In the genomic region with DNA sequence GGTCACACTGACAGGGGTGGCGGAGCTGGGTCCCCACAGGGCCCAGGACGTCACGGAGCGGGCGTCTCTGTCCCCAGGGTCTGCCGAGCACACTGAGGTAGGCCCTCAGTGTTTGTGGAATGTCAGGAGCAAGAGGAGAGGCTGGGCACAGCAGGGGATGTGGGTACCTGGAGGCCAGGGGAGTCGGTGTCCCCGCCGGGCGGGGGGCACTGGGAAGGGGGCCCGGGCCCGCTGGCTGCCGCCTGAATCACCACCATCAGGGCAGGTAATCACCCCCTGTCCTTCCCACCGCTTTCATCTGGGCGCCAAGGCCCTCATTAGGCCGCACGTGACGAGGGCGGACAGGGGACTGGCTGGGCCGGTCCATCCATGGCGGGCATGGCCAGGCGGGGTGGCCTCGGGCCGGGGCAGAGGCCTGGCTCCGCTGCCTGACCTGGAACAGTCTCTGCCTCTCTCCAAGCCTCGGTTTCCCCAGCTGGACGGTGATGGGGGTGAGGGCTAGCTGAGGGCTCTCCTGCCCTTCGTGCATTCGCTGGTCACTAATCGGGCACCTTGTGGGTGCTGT, we compare ENCODE assay signal across 15 cellular contexts. TPM values are rescaled to one million over a fixed set of nuclear protein-coding genes. Genes with fewer than 3 reads are reported as not detected.
"Had no signal": no experiment of that assay in that cellular context is flagged by ENCODE, and none has a peak within 500 bp of the region (broad histone marks: within the 10 kb centered on the region; RNA-seq: fewer than 3 reads in every experiment).

No MANE protein-coding gene starts in this region.

- H3K4me3 Mint-ChIP-seq: activated T-cell treated with anti-CD3 and anti-CD28 coated beads, Interleukin-2, amount 50 U/mL, for 24 hours; T-helper 2 cell treated with Interferon-gamma antibody and Interleukin-4, amounts not matched to agents 5 μg/mL and 100 μg/mL, for 36 hours had no signal

- H3K27ac Mint-ChIP-seq: T-helper 2 cell treated with Interferon-gamma antibody and Interleukin-4, amounts not matched to agents 5 μg/mL and 100 μg/mL, for 36 hours had no signal

- H3K27ac ChIP-seq: cardiac muscle cell, neutrophil, parathyroid adenoma had no signal

- DNase-seq: activated CD4-positive, alpha-beta T cell treated with anti-CD3 and anti-CD28 coated beads for 1 hour; activated CD4-positive, alpha-beta T cell treated with anti-CD3 and anti-CD28 coated beads, Interleukin-2, amount 50 U/mL, for 4 hours; activated effector memory CD4-positive, alpha-beta T cell treated with Interleukin-2 at 50 U/mL for 16 hours; activated naive CD4-positive, alpha-beta T cell treated with anti-CD3 and anti-CD28 coated beads, Interleukin-2, amount 50 U/mL, for 16 hours; activated T-cell treated with anti-CD3 and anti-CD28 coated beads, Interleukin-2, amount 50 U/mL, for 24 hours; hippocampal formation; naive B cell; stimulated activated CD4-positive, alpha-beta T cell treated with anti-CD3 and anti-CD28 coated beads, Interleukin-1b, Interleukin-23, amount 100 ng/mL, for 48 hours had no signal

- H3K9me3 ChIP-seq: esophagus muscularis mucosa, neutrophil had no signal

- H3K36me3 ChIP-seq: cardiac muscle cell had no signal

- H3K36me3 Mint-ChIP-seq: naive B cell had no signal

- H3K27me3 ChIP-seq: esophagus muscularis mucosa had no signal

- H3K9ac ChIP-seq: parathyroid adenoma had no signal

- H3K27me3 Mint-ChIP-seq: activated T-cell treated with anti-CD3 and anti-CD28 coated beads, Interleukin-2, amount 50 U/mL, for 24 hours; naive B cell had no signal

- H3K4me1 ChIP-seq: parathyroid adenoma had no signal

- H3K9me3 Mint-ChIP-seq: activated T-cell treated with anti-CD3 and anti-CD28 coated beads, Interleukin-2, amount 50 U/mL, for 24 hours; naive B cell; T-helper 2 cell treated with Interferon-gamma antibody and Interleukin-4, amounts not matched to agents 5 μg/mL and 100 μg/mL, for 36 hours had no signal

RNA-seq across cellular contexts. Expression of a gene that starts 1.0 kb away (rescaled TPM):
- total RNA-seq: cardiac muscle cell, lung microvascular endothelial cell had no signal
- polyA plus RNA-seq: keratinocyte had no signal
